Comparison of ENCODE assay signal across 8 cellular contexts in genomic region chr1:172442843-172443565, GRCh38. TPM values are rescaled to one million over a fixed set of nuclear protein-coding genes. Genes with fewer than 3 reads are reported as not detected.
DNase-seq lines count a peak whose midpoint lies in the region; ATAC-seq, FAIRE-seq and TF ChIP-seq lines count a peak whose summit lies in the region.

No MANE protein-coding gene starts in this region.

- H3K9ac ChIP-seq in parathyroid adenoma: no peak overlapping the region

- peaks cover 21% of the 10 kb centered on the region for H3K4me1 ChIP-seq in PC-9 (replicated peaks; ENCODE audit: insufficient read depth)
- peaks cover 3% of the 10 kb centered on the region for H3K4me1 ChIP-seq in parathyroid adenoma

- intact Hi-C loops in PC-9 (cut with micrococcal nuclease; ENCODE audit: unreplicated experiment): no loop called here

- CTCF ChIA-PET in PC-9 (lab: Charles Lee): interaction anchor here (1.2 to 1.5 kb wide), 2 partner anchors 441 to 457 kb away, joined by 3 to 4 read pairs; no protein-coding TSS in a partner anchor

- H3K79me2 ChIP-seq in PC-9 (ENCODE audit: low read depth) (peaks cover 21% of the 10 kb centered on the region), parathyroid adenoma (peaks cover 4% of the 10 kb centered on the region)

- peak; percentile 64 for FAIRE-seq in D721Med (lab: Jason Lieb, UNC)

- peak overlapping the region; percentile 76 for H3K4me3 ChIP-seq in PC-9
- peak overlapping the region; percentile 85 for H3K4me3 ChIP-seq in epithelial cell of esophagus (ENCODE audit: low read length)
- H3K4me3 ChIP-seq in parathyroid adenoma (ENCODE audit: low read depth, low read length): peak overlapping the region; percentile 85

- H2AFZ ChIP-seq in PC-9: peak overlapping the region; percentile 97
- H2AFZ ChIP-seq in parathyroid adenoma: peak overlapping the region; percentile 77

- H3K27ac ChIP-seq in PC-9: no peak overlapping the region
- H3K27ac ChIP-seq in parathyroid adenoma: peak overlapping the region; percentile 27

- POLR2A ChIA-PET in PC-9 (lab: Charles Lee; ENCODE audit: unreplicated experiment): interaction anchor here (0.6 kb wide), 2 partner anchors 273 to 1580 kb away, joined by 4 to 5 read pairs; no protein-coding TSS in a partner anchor

- H3K4me2 ChIP-seq in PC-9: peak overlapping the region; percentile 77
- H3K4me2 ChIP-seq in parathyroid adenoma (ENCODE audit: low read length): peak overlapping the region; percentile 87

- no TSS peak for BruUV-seq in PC-9 (replicated peaks; lab: Mats Ljungman, UMichigan)

- ATAC-seq in GM19455 (IDR thresholded peaks at IDR 0.05; ENCODE audit: unreplicated experiment) (no peak), GM18907 (IDR thresholded peaks at IDR 0.05; ENCODE audit: unreplicated experiment) (no peak)

- H4K20me1 ChIP-seq in PC-9 (ENCODE audit: insufficient read depth): no peaks in the 10 kb centered on the region

- DNase-seq in D721Med (ENCODE audit: insufficient read length, low spot score) (no peak), PC-9 (no peak), epithelial cell of esophagus (ENCODE audit: low read depth) (no peak), NCI-H226 (no peak), SIG-M5 treated with dmso at 0.1 percent for 504 hours (lab: John Stamatoyannopoulos, UW; ENCODE audit: unreplicated experiment) (no peak)

- no peaks in the 10 kb centered on the region for H3K9me3 ChIP-seq in PC-9 (ENCODE audit: insufficient read depth, low read depth)
- H3K9me3 ChIP-seq in parathyroid adenoma (ENCODE audit: control insufficient read depth, low read length): no peaks in the 10 kb centered on the region

- no peak for TF ChIP-seq CTCF in D721Med (IDR thresholded peaks at IDR 0.05; ENCODE audit: insufficient read depth, missing control alignments)
- TF ChIP-seq CTCF in PC-9 (conservative IDR thresholded peaks at IDR 0.05): no peak
- no peak for TF ChIP-seq CTCF in epithelial cell of esophagus (IDR thresholded peaks at IDR 0.05; ENCODE audit: insufficient read depth, low read depth, low read length, missing control alignments)
- TF ChIP-seq CTCF in parathyroid adenoma (IDR thresholded peaks at IDR 0.05): no peak

- no peaks in the 10 kb centered on the region for H3K36me3 ChIP-seq in PC-9 (ENCODE audit: low read depth)
- H3K36me3 ChIP-seq in parathyroid adenoma (ENCODE audit: control insufficient read depth, insufficient read depth, low read length): no peaks in the 10 kb centered on the region

- no peaks in the 10 kb centered on the region for H3K9me2 ChIP-seq in PC-9 (ENCODE audit: insufficient read depth)

- H3K27me3 ChIP-seq in PC-9 (ENCODE audit: insufficient read depth, low read depth) (no peaks in the 10 kb centered on the region), parathyroid adenoma (ENCODE audit: control insufficient read depth, insufficient read depth, low read length) (no peaks in the 10 kb centered on the region)

- peaks cover 15% of the 10 kb centered on the region for H3F3A ChIP-seq in PC-9 (ENCODE audit: insufficient read depth, low read depth)

RNA-seq across cellular contexts. Expression of gene PIGC, which starts 0.9 kb away (rescaled TPM):
- 21.3 and 26.5 TPM in 2 replicates for total RNA-seq in PC-9 (2021)

RNA-seq across cellular contexts. Expression of gene C1orf105, which starts 22.5 kb away (rescaled TPM):
- not detected in 2 replicates for total RNA-seq in PC-9 (2021)
